1 cellular context compared by ENCODE assay signal in genomic region chr11:2886936-2887335, GRCh38.
TF ChIP-seq lines count a peak whose summit lies in the region.

No MANE protein-coding gene starts in this region.

TF ChIP-seq in GM23338, 12 proteins besides CTCF, POLR2A, EP300 and RAD21 (continued from another document):
- TF ChIP-seq ZNF462 (CRISPR knock-in tag; IDR thresholded peaks at IDR 0.05) = no peak
- TF ChIP-seq ETS1 (IDR thresholded peaks at IDR 0.05) = no peak
